ENCODE assay signal across 25 cellular contexts in genomic region chr2:108898315-108899082, GRCh38.
DNase-seq lines count a peak whose midpoint lies in the region; ATAC-seq, FAIRE-seq and TF ChIP-seq lines count a peak whose summit lies in the region.
"Had no signal": no experiment of that assay in that cellular context is flagged by ENCODE, and none has a peak within 500 bp of the region (broad histone marks: within the 10 kb centered on the region; RNA-seq: fewer than 3 reads in every experiment).

No MANE protein-coding gene starts in this region.

- no peaks in the 10 kb centered on the region for H3K27me3 ChIP-seq in vagina
- H3K27me3 ChIP-seq: BLaER1, MG63, SJCRH30 had no signal

- no peaks in the 10 kb centered on the region for H3K9me3 ChIP-seq in vagina
- H3K9me3 ChIP-seq: SJCRH30 had no signal

- peak overlapping the region; percentile 63 for H3K27ac Mint-ChIP-seq in activated T-cell treated with anti-CD3 and anti-CD28 coated beads, Interleukin-2, amount 50 U/mL, for 24 hours
- no peak overlapping the region for H3K27ac Mint-ChIP-seq in stimulated activated effector memory CD8-positive, alpha-beta T cell treated with anti-CD3 and anti-CD28 coated beads, Interleukin-12 subunit alpha, Interleukin-12 subunit beta, amount 100 ng/mL, for 72 hours
- H3K27ac Mint-ChIP-seq: CD4-positive, CD25-positive, alpha-beta regulatory T cell had no signal

- ATAC-seq in GM21390 (IDR thresholded peaks at IDR 0.05; ENCODE audit: unreplicated experiment) (peak; percentile 66), HG03280 (IDR thresholded peaks at IDR 0.05; ENCODE audit: unreplicated experiment) (no peak)
- peak; percentile 39 for ATAC-seq in stimulated activated effector memory CD8-positive, alpha-beta T cell treated with anti-CD3 and anti-CD28 coated beads, Interleukin-12 subunit alpha, Interleukin-12 subunit beta, amount 100 ng/mL, for 72 hours
- ATAC-seq: PC-3, SK-N-SH treated with all-trans-retinoic acid at 6 μM for 48 hours had no signal

- TF ChIP-seq POLR2A in vagina (IDR thresholded peaks at IDR 0.05): no peak

- no peak overlapping the region for H3K4me3 ChIP-seq in vagina
- H3K4me3 ChIP-seq: BLaER1, MG63, SJCRH30 had no signal

- FAIRE-seq in TTC549 (lab: Jason Lieb, UNC): peak; percentile 9
- FAIRE-seq: H1 had no signal

- intact Hi-C loops in vagina (cut with DNase I): no loop called here

- peaks cover 11% of the 10 kb centered on the region for H3K4me1 Mint-ChIP-seq in activated T-cell treated with anti-CD3 and anti-CD28 coated beads, Interleukin-2, amount 50 U/mL, for 24 hours (ENCODE audit: low read depth)
- no peaks in the 10 kb centered on the region for H3K4me1 Mint-ChIP-seq in stimulated activated effector memory CD8-positive, alpha-beta T cell treated with anti-CD3 and anti-CD28 coated beads, Interleukin-12 subunit alpha, Interleukin-12 subunit beta, amount 100 ng/mL, for 72 hours

- peaks cover 18% of the 10 kb centered on the region for H3K9me3 Mint-ChIP-seq in activated T-cell treated with anti-CD3 and anti-CD28 coated beads, Interleukin-2, amount 50 U/mL, for 24 hours
- no peaks in the 10 kb centered on the region for H3K9me3 Mint-ChIP-seq in stimulated activated effector memory CD8-positive, alpha-beta T cell treated with anti-CD3 and anti-CD28 coated beads, Interleukin-12 subunit alpha, Interleukin-12 subunit beta, amount 100 ng/mL, for 72 hours

- no peaks in the 10 kb centered on the region for H3K27me3 Mint-ChIP-seq in activated T-cell treated with anti-CD3 and anti-CD28 coated beads, Interleukin-2, amount 50 U/mL, for 24 hours

- no peak for DNase-seq in activated T-cell treated with anti-CD3 and anti-CD28 coated beads, Interleukin-2, amount 50 U/mL, for 24 hours
- no peak for DNase-seq in activated T-cell treated with anti-CD3 and anti-CD28 coated beads, Interleukin-2, amount 50 U/mL, for 48 hours
- no peak for DNase-seq in stimulated activated effector memory CD8-positive, alpha-beta T cell treated with anti-CD3 and anti-CD28 coated beads, Interleukin-12 subunit alpha, Interleukin-12 subunit beta, amount 100 ng/mL, for 72 hours (ENCODE audit: low spot score in 2 of 2)
- DNase-seq in vagina (ENCODE audit: extremely low spot score in 2 of 2): no peak
- DNase-seq: CD4-positive, CD25-positive, alpha-beta regulatory T cell; DMS153; DND-41; HCEC 1CT; KG1; MG63; NCI-H1105 treated with DMSO at 0.1 percent for 48 hours; NCI-H146; NCI-H1930; NCI-H446 treated with DMSO at 0.1 percent for 48 hours; NCI-H526; NCI-H82; NK-92 treated with Interleukin-12 subunit alpha and Interleukin-12 subunit beta, amount 100 ng/mL, for 24 hours; PC-3; SJCRH30 had no signal

- no peaks in the 10 kb centered on the region for H3K4me1 ChIP-seq in vagina
- H3K4me1 ChIP-seq: BLaER1, SJCRH30 had no signal

- peaks cover 85% of the 10 kb centered on the region for H3K36me3 Mint-ChIP-seq in activated T-cell treated with anti-CD3 and anti-CD28 coated beads, Interleukin-2, amount 50 U/mL, for 24 hours (ENCODE audit: low read depth)
- no peaks in the 10 kb centered on the region for H3K36me3 Mint-ChIP-seq in stimulated activated effector memory CD8-positive, alpha-beta T cell treated with anti-CD3 and anti-CD28 coated beads, Interleukin-12 subunit alpha, Interleukin-12 subunit beta, amount 100 ng/mL, for 72 hours

- no peak for TF ChIP-seq CTCF in vagina (IDR thresholded peaks at IDR 0.05)

- H3K4me3 Mint-ChIP-seq in activated T-cell treated with anti-CD3 and anti-CD28 coated beads, Interleukin-2, amount 50 U/mL, for 24 hours: no peak overlapping the region
- no peak overlapping the region for H3K4me3 Mint-ChIP-seq in stimulated activated effector memory CD8-positive, alpha-beta T cell treated with anti-CD3 and anti-CD28 coated beads, Interleukin-12 subunit alpha, Interleukin-12 subunit beta, amount 100 ng/mL, for 72 hours
- H3K4me3 Mint-ChIP-seq: CD4-positive, CD25-positive, alpha-beta regulatory T cell had no signal

- no peak overlapping the region for H3K27ac ChIP-seq in vagina
- H3K27ac ChIP-seq: BLaER1, SJCRH30 had no signal

- no peaks in the 10 kb centered on the region for H3K36me3 ChIP-seq in vagina
- H3K36me3 ChIP-seq: BLaER1, MG63, SJCRH30 had no signal
